In the genomic region with DNA sequence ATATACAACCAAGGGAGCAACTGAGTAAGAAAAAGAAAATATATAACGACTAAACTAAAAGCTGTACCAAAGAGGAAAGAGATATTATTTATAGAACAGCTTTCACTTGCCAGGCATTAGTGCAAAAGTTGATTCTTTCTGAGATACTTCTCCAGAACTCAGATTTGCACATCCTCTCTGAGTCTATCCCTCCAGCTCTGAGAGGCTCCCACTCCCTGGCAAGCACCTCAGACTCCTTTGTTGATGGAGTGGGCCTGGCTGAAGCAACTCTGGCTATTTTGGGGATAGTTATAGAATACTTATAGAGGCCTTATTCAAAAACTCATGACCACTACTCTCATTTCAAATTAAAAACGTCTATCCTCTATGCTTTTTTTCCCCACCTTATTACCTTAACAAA, we compare ENCODE assay signal across 1 cellular context.
TF ChIP-seq lines count a peak whose summit lies in the region.

No MANE protein-coding gene starts in this region.

TF ChIP-seq in WTC11, 78 proteins besides CTCF, POLR2A, EP300 and RAD21 (continued from another document):
- TF ChIP-seq STAT6 (CRISPR knock-in tag; conservative IDR thresholded peaks at IDR 0.05; ENCODE audit: low read depth) (no peak), ZNF416 (CRISPR knock-in tag; IDR thresholded peaks at IDR 0.05) (no peak), KAT7 (CRISPR knock-in tag; IDR thresholded peaks at IDR 0.05; ENCODE audit: borderline replicate concordance) (no peak), RELA (CRISPR knock-in tag; IDR thresholded peaks at IDR 0.05; ENCODE audit: borderline replicate concordance) (no peak), CDX4 (CRISPR knock-in tag; IDR thresholded peaks at IDR 0.05; ENCODE audit: borderline replicate concordance) (no peak), FOXK1 (CRISPR knock-in tag; IDR thresholded peaks at IDR 0.05) (no peak), JUN (CRISPR knock-in tag; IDR thresholded peaks at IDR 0.05) (no peak)
- TF ChIP-seq, protein P1, sequence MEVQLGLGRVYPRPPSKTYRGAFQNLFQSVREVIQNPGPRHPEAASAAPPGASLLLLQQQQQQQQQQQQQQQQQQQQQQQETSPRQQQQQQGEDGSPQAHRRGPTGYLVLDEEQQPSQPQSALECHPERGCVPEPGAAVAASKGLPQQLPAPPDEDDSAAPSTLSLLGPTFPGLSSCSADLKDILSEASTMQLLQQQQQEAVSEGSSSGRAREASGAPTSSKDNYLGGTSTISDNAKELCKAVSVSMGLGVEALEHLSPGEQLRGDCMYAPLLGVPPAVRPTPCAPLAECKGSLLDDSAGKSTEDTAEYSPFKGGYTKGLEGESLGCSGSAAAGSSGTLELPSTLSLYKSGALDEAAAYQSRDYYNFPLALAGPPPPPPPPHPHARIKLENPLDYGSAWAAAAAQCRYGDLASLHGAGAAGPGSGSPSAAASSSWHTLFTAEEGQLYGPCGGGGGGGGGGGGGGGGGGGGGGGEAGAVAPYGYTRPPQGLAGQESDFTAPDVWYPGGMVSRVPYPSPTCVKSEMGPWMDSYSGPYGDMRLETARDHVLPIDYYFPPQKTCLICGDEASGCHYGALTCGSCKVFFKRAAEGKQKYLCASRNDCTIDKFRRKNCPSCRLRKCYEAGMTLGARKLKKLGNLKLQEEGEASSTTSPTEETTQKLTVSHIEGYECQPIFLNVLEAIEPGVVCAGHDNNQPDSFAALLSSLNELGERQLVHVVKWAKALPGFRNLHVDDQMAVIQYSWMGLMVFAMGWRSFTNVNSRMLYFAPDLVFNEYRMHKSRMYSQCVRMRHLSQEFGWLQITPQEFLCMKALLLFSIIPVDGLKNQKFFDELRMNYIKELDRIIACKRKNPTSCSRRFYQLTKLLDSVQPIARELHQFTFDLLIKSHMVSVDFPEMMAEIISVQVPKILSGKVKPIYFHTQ (CRISPR knock-in tag; IDR thresholded peaks at IDR 0.05) = no peak
- TF ChIP-seq, protein P2, sequence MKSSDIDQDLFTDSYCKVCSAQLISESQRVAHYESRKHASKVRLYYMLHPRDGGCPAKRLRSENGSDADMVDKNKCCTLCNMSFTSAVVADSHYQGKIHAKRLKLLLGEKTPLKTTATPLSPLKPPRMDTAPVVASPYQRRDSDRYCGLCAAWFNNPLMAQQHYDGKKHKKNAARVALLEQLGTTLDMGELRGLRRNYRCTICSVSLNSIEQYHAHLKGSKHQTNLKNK (CRISPR knock-in tag; IDR thresholded peaks at IDR 0.05) = no peak
- TF ChIP-seq, protein P3, sequence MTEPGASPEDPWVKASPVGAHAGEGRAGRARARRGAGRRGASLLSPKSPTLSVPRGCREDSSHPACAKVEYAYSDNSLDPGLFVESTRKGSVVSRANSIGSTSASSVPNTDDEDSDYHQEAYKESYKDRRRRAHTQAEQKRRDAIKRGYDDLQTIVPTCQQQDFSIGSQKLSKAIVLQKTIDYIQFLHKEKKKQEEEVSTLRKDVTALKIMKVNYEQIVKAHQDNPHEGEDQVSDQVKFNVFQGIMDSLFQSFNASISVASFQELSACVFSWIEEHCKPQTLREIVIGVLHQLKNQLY (CRISPR knock-in tag; IDR thresholded peaks at IDR 0.05) = no peak
TF ChIP-seq in WTC11: peak in this region for 0.
